In the genomic region with DNA sequence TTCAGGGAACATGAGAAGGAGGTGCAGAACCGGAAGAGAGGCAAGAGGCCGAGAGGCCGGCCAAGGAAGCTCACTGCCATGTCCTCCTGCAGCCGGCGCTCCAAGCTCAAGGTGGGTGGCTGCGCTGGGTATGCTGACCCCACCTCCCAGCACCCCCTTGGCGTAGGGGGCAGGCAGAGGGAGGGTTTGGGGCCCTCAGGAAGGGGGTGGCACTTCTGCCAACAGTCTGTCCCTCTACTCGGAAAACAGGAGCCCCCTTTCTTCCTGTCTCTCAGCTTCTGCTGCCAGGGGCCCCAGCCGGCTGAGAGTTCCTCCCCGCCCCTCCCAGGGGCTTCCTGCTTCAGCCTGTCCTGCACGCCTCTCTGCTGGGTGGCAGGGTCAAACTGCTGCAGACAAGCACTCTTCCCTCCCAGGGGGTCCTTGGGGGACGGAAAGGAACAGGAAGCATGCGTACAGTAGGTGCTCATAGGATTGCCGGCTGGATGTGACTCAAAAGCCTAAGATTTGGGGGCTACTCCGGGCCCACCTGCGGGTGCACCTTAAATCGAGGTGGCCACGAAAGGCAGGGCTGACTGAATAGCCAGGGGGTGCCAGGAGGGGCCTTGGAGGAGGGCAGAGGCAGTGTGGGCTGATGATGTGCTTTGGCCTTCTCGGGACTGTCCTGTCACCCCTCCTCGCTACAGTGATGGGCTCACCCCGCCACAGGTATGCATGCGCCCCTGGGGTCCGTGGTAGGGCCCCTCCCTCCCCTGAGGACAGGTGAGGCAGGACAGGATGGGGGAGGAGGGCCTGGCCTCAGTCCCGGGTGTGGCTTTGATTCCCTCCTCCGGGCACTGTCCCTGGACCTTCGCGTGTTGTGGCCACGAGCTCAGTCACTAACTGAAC, we compare ENCODE assay signal across 1 cellular context.
TF ChIP-seq lines count a peak whose summit lies in the region.

No MANE protein-coding gene starts in this region.

TF ChIP-seq in HepG2, 621 proteins besides CTCF, POLR2A, EP300 and RAD21:
- TF ChIP-seq AGO2 (optimal IDR thresholded peaks at IDR 0.05; ENCODE audit: low read depth, low read length) (peak; percentile 41), RBFOX2 (IDR thresholded peaks at IDR 0.05; ENCODE audit: low read depth, low read length) (0 out of 2 replicates have a peak, but pooled peaks have one; percentile 24), TOPORS (CRISPR knock-in tag; IDR thresholded peaks at IDR 0.05) (no peak)
- TF ChIP-seq, protein P1, sequence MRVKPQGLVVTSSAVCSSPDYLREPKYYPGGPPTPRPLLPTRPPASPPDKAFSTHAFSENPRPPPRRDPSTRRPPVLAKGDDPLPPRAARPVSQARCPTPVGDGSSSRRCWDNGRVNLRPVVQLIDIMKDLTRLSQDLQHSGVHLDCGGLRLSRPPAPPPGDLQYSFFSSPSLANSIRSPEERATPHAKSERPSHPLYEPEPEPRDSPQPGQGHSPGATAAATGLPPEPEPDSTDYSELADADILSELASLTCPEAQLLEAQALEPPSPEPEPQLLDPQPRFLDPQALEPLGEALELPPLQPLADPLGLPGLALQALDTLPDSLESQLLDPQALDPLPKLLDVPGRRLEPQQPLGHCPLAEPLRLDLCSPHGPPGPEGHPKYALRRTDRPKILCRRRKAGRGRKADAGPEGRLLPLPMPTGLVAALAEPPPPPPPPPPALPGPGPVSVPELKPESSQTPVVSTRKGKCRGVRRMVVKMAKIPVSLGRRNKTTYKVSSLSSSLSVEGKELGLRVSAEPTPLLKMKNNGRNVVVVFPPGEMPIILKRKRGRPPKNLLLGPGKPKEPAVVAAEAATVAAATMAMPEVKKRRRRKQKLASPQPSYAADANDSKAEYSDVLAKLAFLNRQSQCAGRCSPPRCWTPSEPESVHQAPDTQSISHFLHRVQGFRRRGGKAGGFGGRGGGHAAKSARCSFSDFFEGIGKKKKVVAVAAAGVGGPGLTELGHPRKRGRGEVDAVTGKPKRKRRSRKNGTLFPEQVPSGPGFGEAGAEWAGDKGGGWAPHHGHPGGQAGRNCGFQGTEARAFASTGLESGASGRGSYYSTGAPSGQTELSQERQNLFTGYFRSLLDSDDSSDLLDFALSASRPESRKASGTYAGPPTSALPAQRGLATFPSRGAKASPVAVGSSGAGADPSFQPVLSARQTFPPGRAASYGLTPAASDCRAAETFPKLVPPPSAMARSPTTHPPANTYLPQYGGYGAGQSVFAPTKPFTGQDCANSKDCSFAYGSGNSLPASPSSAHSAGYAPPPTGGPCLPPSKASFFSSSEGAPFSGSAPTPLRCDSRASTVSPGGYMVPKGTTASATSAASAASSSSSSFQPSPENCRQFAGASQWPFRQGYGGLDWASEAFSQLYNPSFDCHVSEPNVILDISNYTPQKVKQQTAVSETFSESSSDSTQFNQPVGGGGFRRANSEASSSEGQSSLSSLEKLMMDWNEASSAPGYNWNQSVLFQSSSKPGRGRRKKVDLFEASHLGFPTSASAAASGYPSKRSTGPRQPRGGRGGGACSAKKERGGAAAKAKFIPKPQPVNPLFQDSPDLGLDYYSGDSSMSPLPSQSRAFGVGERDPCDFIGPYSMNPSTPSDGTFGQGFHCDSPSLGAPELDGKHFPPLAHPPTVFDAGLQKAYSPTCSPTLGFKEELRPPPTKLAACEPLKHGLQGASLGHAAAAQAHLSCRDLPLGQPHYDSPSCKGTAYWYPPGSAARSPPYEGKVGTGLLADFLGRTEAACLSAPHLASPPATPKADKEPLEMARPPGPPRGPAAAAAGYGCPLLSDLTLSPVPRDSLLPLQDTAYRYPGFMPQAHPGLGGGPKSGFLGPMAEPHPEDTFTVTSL (CRISPR knock-in tag; IDR thresholded peaks at IDR 0.05; ENCODE audit: borderline replicate concordance), result no peak
- TF ChIP-seq, protein P2, sequence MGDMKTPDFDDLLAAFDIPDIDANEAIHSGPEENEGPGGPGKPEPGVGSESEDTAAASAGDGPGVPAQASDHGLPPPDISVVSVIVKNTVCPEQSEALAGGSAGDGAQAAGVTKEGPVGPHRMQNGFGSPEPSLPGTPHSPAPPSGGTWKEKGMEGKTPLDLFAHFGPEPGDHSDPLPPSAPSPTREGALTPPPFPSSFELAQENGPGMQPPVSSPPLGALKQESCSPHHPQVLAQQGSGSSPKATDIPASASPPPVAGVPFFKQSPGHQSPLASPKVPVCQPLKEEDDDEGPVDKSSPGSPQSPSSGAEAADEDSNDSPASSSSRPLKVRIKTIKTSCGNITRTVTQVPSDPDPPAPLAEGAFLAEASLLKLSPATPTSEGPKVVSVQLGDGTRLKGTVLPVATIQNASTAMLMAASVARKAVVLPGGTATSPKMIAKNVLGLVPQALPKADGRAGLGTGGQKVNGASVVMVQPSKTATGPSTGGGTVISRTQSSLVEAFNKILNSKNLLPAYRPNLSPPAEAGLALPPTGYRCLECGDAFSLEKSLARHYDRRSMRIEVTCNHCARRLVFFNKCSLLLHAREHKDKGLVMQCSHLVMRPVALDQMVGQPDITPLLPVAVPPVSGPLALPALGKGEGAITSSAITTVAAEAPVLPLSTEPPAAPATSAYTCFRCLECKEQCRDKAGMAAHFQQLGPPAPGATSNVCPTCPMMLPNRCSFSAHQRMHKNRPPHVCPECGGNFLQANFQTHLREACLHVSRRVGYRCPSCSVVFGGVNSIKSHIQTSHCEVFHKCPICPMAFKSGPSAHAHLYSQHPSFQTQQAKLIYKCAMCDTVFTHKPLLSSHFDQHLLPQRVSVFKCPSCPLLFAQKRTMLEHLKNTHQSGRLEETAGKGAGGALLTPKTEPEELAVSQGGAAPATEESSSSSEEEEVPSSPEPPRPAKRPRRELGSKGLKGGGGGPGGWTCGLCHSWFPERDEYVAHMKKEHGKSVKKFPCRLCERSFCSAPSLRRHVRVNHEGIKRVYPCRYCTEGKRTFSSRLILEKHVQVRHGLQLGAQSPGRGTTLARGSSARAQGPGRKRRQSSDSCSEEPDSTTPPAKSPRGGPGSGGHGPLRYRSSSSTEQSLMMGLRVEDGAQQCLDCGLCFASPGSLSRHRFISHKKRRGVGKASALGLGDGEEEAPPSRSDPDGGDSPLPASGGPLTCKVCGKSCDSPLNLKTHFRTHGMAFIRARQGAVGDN (CRISPR knock-in tag; IDR thresholded peaks at IDR 0.05), result 0 out of 2 replicates have a peak, but pooled peaks have one; percentile 21
